11 cellular contexts compared by ENCODE assay signal in genomic region chr2:3679180-3679579, GRCh38. TPM values are rescaled to one million over a fixed set of nuclear protein-coding genes. Genes with fewer than 3 reads are reported as not detected.
"Had no signal": no experiment of that assay in that cellular context is flagged by ENCODE, and none has a peak within 500 bp of the region (broad histone marks: within the 10 kb centered on the region; RNA-seq: fewer than 3 reads in every experiment).

No MANE protein-coding gene starts in this region.

- H3K9me3 ChIP-seq: HAP-1 had no signal

- H2AFZ ChIP-seq: GM23248, GM23338 had no signal

- H3K9ac ChIP-seq: GM23248 had no signal

- FAIRE-seq: H54 had no signal

- H3K4me1 ChIP-seq: HAP-1 had no signal

- DNase-seq: GM23248, GOT3, H7, H9, HCEC 1CT, HFFc6 had no signal

- ATAC-seq: GM23338, HCT116 had no signal

- H3K36me3 ChIP-seq: HAP-1 had no signal

- H3K4me2 ChIP-seq: GM23338 had no signal

- H3K27ac ChIP-seq: GM23248 had no signal

- H3K4me3 ChIP-seq: GM23248, GM23338, HAP-1 had no signal

RNA-seq across cellular contexts. Expression of gene ALLC, which starts 21.2 kb away (rescaled TPM):
- total RNA-seq: GM23248, GM23338, H4, H7, H9, HFFc6 had no signal
- polyA plus RNA-seq: GM23248, GM23338 had no signal

RNA-seq across cellular contexts. Expression of gene DCDC2C, which starts 24.2 kb away (rescaled TPM):
- total RNA-seq: GM23248, GM23338, H4, H7, H9, HFFc6 had no signal
- polyA plus RNA-seq: GM23248 had no signal
